9 cellular contexts compared by ENCODE assay signal in genomic region chr11:60840711-60841430, GRCh38. TPM values are rescaled to one million over a fixed set of nuclear protein-coding genes. Genes with fewer than 3 reads are reported as not detected.
DNase-seq lines count a peak whose midpoint lies in the region; ATAC-seq and TF ChIP-seq lines count a peak whose summit lies in the region.
"Had no signal": no experiment of that assay in that cellular context is flagged by ENCODE, and none has a peak within 500 bp of the region (broad histone marks: within the 10 kb centered on the region; RNA-seq: fewer than 3 reads in every experiment).

No MANE protein-coding gene starts in this region.

- H3K23ac ChIP-seq in trophoblast cell (ENCODE audit: low read length), result no peak overlapping the region

- H3K9me3 Mint-ChIP-seq in CD4-positive, alpha-beta memory T cell, result peaks cover 0 to 3% (median 0%) of the 10 kb centered on the region in 8 donors

- peaks cover 11% of the 10 kb centered on the region for H3K79me1 ChIP-seq in trophoblast cell (ENCODE audit: low read length)

- peak overlapping the region; percentile 70 for H4K91ac ChIP-seq in trophoblast cell (ENCODE audit: low read depth, low read length)

- H3K14ac ChIP-seq in trophoblast cell (ENCODE audit: low read length), result no peak overlapping the region

- peaks cover 40% of the 10 kb centered on the region for H3K79me2 ChIP-seq in OCI-LY7 (ENCODE audit: insufficient read depth, low read depth, low read length)
- H3K79me2 ChIP-seq in trophoblast cell (ENCODE audit: control insufficient read depth, insufficient read depth, low read length, poor library complexity), result peaks cover 9% of the 10 kb centered on the region

- H3K4me2 ChIP-seq in OCI-LY7 (ENCODE audit: low read length), result peak overlapping the region; percentile 98; the same call in 1 of the 2 replicates
- no peak overlapping the region for H3K4me2 ChIP-seq in trophoblast cell (ENCODE audit: low read length)

- H2BK12ac ChIP-seq in trophoblast cell (ENCODE audit: low read length), result peak overlapping the region; percentile 29

- H3K4me1 ChIP-seq in CD4-positive, alpha-beta memory T cell (ENCODE audit: insufficient read depth, low read length), result peaks cover 38% of the 10 kb centered on the region
- H3K4me1 ChIP-seq in OCI-LY7 (ENCODE audit: insufficient read depth, low read length, poor library complexity, severe bottlenecking), result peaks cover 23% of the 10 kb centered on the region
- H3K4me1 ChIP-seq in esophagus squamous epithelium, result peaks cover 28 to 53% (median 36%) of the 10 kb centered on the region in 3 donors
- H3K4me1 ChIP-seq in trophoblast cell (ENCODE audit: control insufficient read depth in 1 of 2, insufficient read depth in 2 of 2, low read length in 2 of 2), result peaks cover 8 to 23% of the 10 kb centered on the region in 2 experiments

- BruUV-seq in OCI-LY7 (replicated peaks; lab: Mats Ljungman, UMichigan), result no TSS peak

- no peak for TF ChIP-seq POLR2A in esophagus squamous epithelium (IDR thresholded peaks at IDR 0.05)

- peak overlapping the region; percentile 9 for H2BK120ac ChIP-seq in trophoblast cell (ENCODE audit: insufficient read depth, low read length, poor library complexity)

- H3K27ac ChIP-seq in CD4-positive, alpha-beta memory T cell (ENCODE audit: low read depth, low read length), result no peak overlapping the region
- H3K27ac ChIP-seq in OCI-LY7 (ENCODE audit: low read depth, low read length, poor library complexity, severe bottlenecking), result no peak overlapping the region
- H3K27ac ChIP-seq in esophagus squamous epithelium, result peak overlapping the region; percentile 71 to 86 (median 80)
- peak overlapping the region; percentile 50 for H3K27ac ChIP-seq in trophoblast cell (ENCODE audit: low read depth, low read length)

- peaks cover 16% of the 10 kb centered on the region for H4K20me1 ChIP-seq in OCI-LY7 (ENCODE audit: insufficient read depth, low read length)

- H3K9me3 ChIP-seq in CD4-positive, alpha-beta memory T cell (ENCODE audit: control insufficient read depth in 1 of 2, low read length in 2 of 2), result no peaks in the 10 kb centered on the region
- no peaks in the 10 kb centered on the region for H3K9me3 ChIP-seq in OCI-LY7 (ENCODE audit: low read length)
- H3K9me3 ChIP-seq in esophagus squamous epithelium, result no peaks in the 10 kb centered on the region
- H3K9me3 ChIP-seq in trophoblast cell (ENCODE audit: insufficient read depth, low read depth, low read length), result no peaks in the 10 kb centered on the region

- H2BK5ac ChIP-seq in trophoblast cell (ENCODE audit: low read depth, low read length, poor library complexity), result no peak overlapping the region

- H3K4me3 Mint-ChIP-seq in CD4-positive, alpha-beta memory T cell, result peak overlapping the region; percentile 39 to 99 (median 93)

- H2AFZ ChIP-seq in OCI-LY7 (ENCODE audit: low read length) (peak overlapping the region; percentile 84; the same call in 1 of the 2 replicates), trophoblast cell (ENCODE audit: insufficient read depth, low read length, poor library complexity) (no peak overlapping the region)

- peak overlapping the region; percentile 72 for H4K8ac ChIP-seq in trophoblast cell (ENCODE audit: low read depth, low read length)

- no peaks in the 10 kb centered on the region for H3K9me2 ChIP-seq in OCI-LY7 (ENCODE audit: insufficient read depth, low read length)

- H3K4me1 Mint-ChIP-seq in CD4-positive, alpha-beta memory T cell, result peaks cover 31 to 54% (median 43%) of the 10 kb centered on the region in 4 donors

- ATAC-seq in GM19324 (IDR thresholded peaks at IDR 0.05; ENCODE audit: low FRiP score, unreplicated experiment), result no peak
- no peak for ATAC-seq in HG03457 (IDR thresholded peaks at IDR 0.05; ENCODE audit: unreplicated experiment)

- H3K36me3 Mint-ChIP-seq in CD4-positive, alpha-beta memory T cell, result peaks cover 4 to 15% of the 10 kb centered on the region in 2 donors

- TF ChIP-seq CTCF in OCI-LY7 (conservative IDR thresholded peaks at IDR 0.05; ENCODE audit: low read length) (no peak), esophagus squamous epithelium (IDR thresholded peaks at IDR 0.05) (no peak)

- no peak for DNase-seq in CD4-positive, alpha-beta memory T cell
- DNase-seq in OCI-LY7 (ENCODE audit: low spot score) (no peak), esophagus squamous epithelium (lab: John Stamatoyannopoulos, UW) (no peak), trophoblast cell (no peak), inferior parietal cortex (ENCODE audit: extremely low spot score) (no peak)
- no peak for DNase-seq in stimulated activated CD4-positive, alpha-beta T cell treated with anti-CD3 and anti-CD28 coated beads, Interleukin-1b, Interleukin-23, amount 100 ng/mL, for 48 hours

- no peak overlapping the region for H3K9ac ChIP-seq in trophoblast cell (ENCODE audit: low read length)

- H2AK5ac ChIP-seq in trophoblast cell (ENCODE audit: low read length), result peak overlapping the region; percentile 56

- H3K18ac ChIP-seq in trophoblast cell (ENCODE audit: low read length), result no peak overlapping the region

- H3K4me3 ChIP-seq in CD4-positive, alpha-beta memory T cell (ENCODE audit: low read length in 2 of 2), result peak overlapping the region in 1 of 2 donors; percentile 87
- H3K4me3 ChIP-seq in OCI-LY7 (ENCODE audit: low read depth, low read length, poor library complexity, severe bottlenecking) (no peak overlapping the region), esophagus squamous epithelium (peak overlapping the region in 3 of 4 donors; percentile 63 to 89 (median 88)), trophoblast cell (ENCODE audit: low read depth, low read length) (no peak overlapping the region)

- POLR2A ChIA-PET in CD4-positive, alpha-beta memory T cell (lab: Charles Lee; ENCODE audit: partially characterized antibody), result interaction anchor here (0.6 kb wide), 1 partner anchor 65 kb away, joined by 3 read pairs; no protein-coding TSS in a partner anchor
- POLR2A ChIA-PET in OCI-LY7 (lab: Charles Lee), result no interaction called here

- CTCF ChIA-PET in CD4-positive, alpha-beta memory T cell (lab: Charles Lee; ENCODE audit: partially characterized antibody), result interaction anchor here (1.0 to 2.0 kb wide), 2 partner anchors 10 to 347 kb away, joined by 4 to 10 read pairs; no protein-coding TSS in a partner anchor
- CTCF ChIA-PET in OCI-LY7 (lab: Charles Lee; ENCODE audit: unreplicated experiment), result no interaction called here

- 58 to 67% methylated on average over 8 to 10 of the region's 12 CpGs for WGBS in esophagus squamous epithelium, 2 donors
- WGBS in trophoblast cell (ENCODE audit: extremely low coverage, insufficient coverage, insufficient read length), result no CpG with 5 or more reads among the region's 12 CpGs

- peak overlapping the region; percentile 51 for H4K12ac ChIP-seq in trophoblast cell (ENCODE audit: low read depth, low read length)

- peak overlapping the region; percentile 78 to 99 (median 96) for H3K27ac Mint-ChIP-seq in CD4-positive, alpha-beta memory T cell

- H3K4ac ChIP-seq in trophoblast cell (ENCODE audit: low read depth, low read length), result peak overlapping the region; percentile 4

- H3K27me3 ChIP-seq in CD4-positive, alpha-beta memory T cell (ENCODE audit: insufficient read depth, low read length), result no peaks in the 10 kb centered on the region
- H3K27me3 ChIP-seq in esophagus squamous epithelium, result no peaks in the 10 kb centered on the region
- H3K27me3 ChIP-seq in trophoblast cell (ENCODE audit: insufficient read depth, low read length), result no peaks in the 10 kb centered on the region

- intact Hi-C loops in CD4-positive, alpha-beta memory T cell (cut with micrococcal nuclease), result loop anchor here (1.0 kb wide), 2 partner anchors 65 to 320 kb away; partner anchors contain the start of genes PRPF19 and VPS37C
- intact Hi-C loops in OCI-LY7 (cut with micrococcal nuclease; ENCODE audit: unreplicated experiment) (no loop called here), esophagus squamous epithelium (cut with DNase I) (no loop called here)

- no peaks in the 10 kb centered on the region for H3K27me3 Mint-ChIP-seq in CD4-positive, alpha-beta memory T cell

- H3K36me3 ChIP-seq in CD4-positive, alpha-beta memory T cell (ENCODE audit: insufficient read depth, low read length), result no peaks in the 10 kb centered on the region
- H3K36me3 ChIP-seq in OCI-LY7 (ENCODE audit: insufficient read depth, low read length), result peaks cover 22% of the 10 kb centered on the region
- peaks cover 0 to 9% (median 3%) of the 10 kb centered on the region in 3 donors for H3K36me3 ChIP-seq in esophagus squamous epithelium
- H3K36me3 ChIP-seq in trophoblast cell (ENCODE audit: control insufficient read depth in 1 of 2, insufficient read depth in 2 of 2, low read length in 2 of 2), result peaks cover 0 to under 1% of the 10 kb centered on the region in 2 experiments

RNA-seq across cellular contexts. Expression of gene CCDC86, which starts 1.0 kb away (rescaled TPM):
- 1 to 10 TPM; 7.5 to 9.6 TPM for total RNA-seq in CD4-positive, alpha-beta memory T cell
- polyA plus RNA-seq in CD4-positive, alpha-beta memory T cell, result 10 to 100 TPM; 12.5 to 17.2 TPM
- total RNA-seq in OCI-LY7 (2014; rRNA removed; shearing (Covaris generic)), result 21.3 and 21.7 TPM in 2 replicates
- total RNA-seq in OCI-LY7 (2022) (17.7 and 24.7 TPM in 2 replicates), esophagus squamous epithelium (10 to 100 TPM; 11.8 to 38.0 (median 24.4) TPM)
- polyA plus RNA-seq in trophoblast cell (2013), result 35.1 and 37.2 TPM in 2 replicates

RNA-seq across cellular contexts. Expression of gene PTGDR2, which starts 14.9 kb away (rescaled TPM):
- 1 to 10 TPM; 3.6 TPM for total RNA-seq in CD4-positive, alpha-beta memory T cell
- 1 to 10 TPM; 1.9 to 3.5 TPM for polyA plus RNA-seq in CD4-positive, alpha-beta memory T cell
- 0.19 TPM in 1 of 2 replicates, not detected in the other for total RNA-seq in OCI-LY7 (2014; rRNA removed; shearing (Covaris generic))
- total RNA-seq in OCI-LY7 (2022) (not detected in 2 replicates), esophagus squamous epithelium (1 to 10 TPM in 1 of 4 donors, under 1 TPM in 2, not detected in 1; 0.31 to 2.7 (median 0.85) TPM)
- 0.12 and 0.19 TPM in 2 replicates for polyA plus RNA-seq in trophoblast cell (2013)
- total RNA-seq: glomerular endothelial cell had no signal

RNA-seq across cellular contexts. Expression of gene ZP1, which starts 26.5 kb away (rescaled TPM):
- total RNA-seq in CD4-positive, alpha-beta memory T cell, result under 1 TPM; 0.33 to 0.41 TPM
- under 1 TPM in 1 of 2 donors, not detected in 1; 0.50 TPM for polyA plus RNA-seq in CD4-positive, alpha-beta memory T cell
- not detected in 2 replicates for total RNA-seq in OCI-LY7 (2014; rRNA removed; shearing (Covaris generic))
- total RNA-seq in OCI-LY7 (2022) (not detected in 2 replicates), esophagus squamous epithelium (not detected)
- polyA plus RNA-seq in trophoblast cell (2013), result 0.08 and 0.18 TPM in 2 replicates
- total RNA-seq: glomerular endothelial cell had no signal

RNA-seq across cellular contexts. Expression of gene MS4A10, which starts 55.7 kb away (rescaled TPM):
- not detected for total RNA-seq in CD4-positive, alpha-beta memory T cell
- not detected for polyA plus RNA-seq in CD4-positive, alpha-beta memory T cell
- not detected in 2 replicates for total RNA-seq in OCI-LY7 (2014; rRNA removed; shearing (Covaris generic))
- total RNA-seq in OCI-LY7 (2022) (not detected in 2 replicates), esophagus squamous epithelium (not detected)
- polyA plus RNA-seq in trophoblast cell (2013), result 0.11 and 0.14 TPM in 2 replicates
- total RNA-seq: glomerular endothelial cell had no signal

Comparison
In these comparisons a context has a peak if more than half of its experiments do, and no peak if none do; other contexts are left out.
1. H3K27ac ChIP-seq: peak in esophagus squamous epithelium (4 of 4) and trophoblast cell (single experiment); none in CD4-positive, alpha-beta memory T cell (single experiment) and OCI-LY7 (single experiment).
2. H3K4me3 ChIP-seq: peak in esophagus squamous epithelium (3 of 4); none in OCI-LY7 (single experiment) and trophoblast cell (single experiment).